In genomic region chr10:122879339-122880273, GRCh38 we compare ENCODE assay signal across 1 cellular context.
TF ChIP-seq lines count a peak whose summit lies in the region.

FAM24B (minus strand) TSS chr10:122879581; CDS start chr10:122850515, 29,066 bp downstream.

TF ChIP-seq in A549, 52 proteins besides CTCF, POLR2A, EP300 and RAD21 (continued from another document):
- no peak for TF ChIP-seq USF2 (IDR thresholded peaks at IDR 0.05)
- peak; percentile 21; the same call in 1 of the 3 replicates for TF ChIP-seq SMC3 (IDR thresholded peaks at IDR 0.05)
- TF ChIP-seq HOXB5 (CRISPR knock-in tag; IDR thresholded peaks at IDR 0.05) = 0 out of 2 replicates have a peak, but pooled peaks have one; percentile 25
- TF ChIP-seq CBX8 (IDR thresholded peaks at IDR 0.05) = no peak
- 0 out of 2 replicates have a peak, but pooled peaks have one; percentile 36 for TF ChIP-seq RNF2 (IDR thresholded peaks at IDR 0.05; ENCODE audit: borderline replicate concordance, low read depth)
- no peak for TF ChIP-seq FOXS1 (CRISPR knock-in tag; IDR thresholded peaks at IDR 0.05)
- TF ChIP-seq HOXA7 (CRISPR knock-in tag; IDR thresholded peaks at IDR 0.05) = no peak
- TF ChIP-seq MAFK (IDR thresholded peaks at IDR 0.05; ENCODE audit: partially characterized antibody) = no peak
- no peak for TF ChIP-seq KDM5A (IDR thresholded peaks at IDR 0.05)
- no peak for TF ChIP-seq ESRRA (IDR thresholded peaks at IDR 0.05; ENCODE audit: borderline replicate concordance, low read length)
